ENCODE assay signal across 18 cellular contexts in genomic region chr4:42562016-42562415, GRCh38.
"Had no signal": no experiment of that assay in that cellular context is flagged by ENCODE, and none has a peak within 500 bp of the region (broad histone marks: within the 10 kb centered on the region; RNA-seq: fewer than 3 reads in every experiment).

No MANE protein-coding gene starts in this region.

- H3K4me3 Mint-ChIP-seq: central memory CD8-positive, alpha-beta T cell; nephron progenitor cell; stimulated activated naive B cell treated with anti-CD40 and anti-IgM and Interleukin-4, amounts not matched to agents 10 μg/mL and 1 μg/mL and 100 μg/mL, for 72 hours; type B pancreatic cell had no signal

- H3K4me1 ChIP-seq: right atrium auricular region, sigmoid colon, uterus had no signal

- H3K27me3 ChIP-seq: dorsolateral prefrontal cortex, heart left ventricle, right atrium auricular region, sigmoid colon, uterus had no signal

- H3K9me3 ChIP-seq: heart left ventricle, mucosa of descending colon, right atrium auricular region, sigmoid colon, uterus had no signal

- H3K9me3 Mint-ChIP-seq: central memory CD8-positive, alpha-beta T cell; stimulated activated naive B cell treated with anti-CD40 and anti-IgM and Interleukin-4, amounts not matched to agents 10 μg/mL and 1 μg/mL and 100 μg/mL, for 72 hours had no signal

- H3K27me3 Mint-ChIP-seq: central memory CD8-positive, alpha-beta T cell; stimulated activated naive B cell treated with anti-CD40 and anti-IgM and Interleukin-4, amounts not matched to agents 10 μg/mL and 1 μg/mL and 100 μg/mL, for 72 hours; type B pancreatic cell had no signal

- H3K36me3 ChIP-seq: sigmoid colon, uterus had no signal

- H3K27ac ChIP-seq: dorsolateral prefrontal cortex, heart left ventricle, right atrium auricular region, sigmoid colon, uterus had no signal

- ATAC-seq: left colon; mucosa of descending colon; stimulated activated naive B cell treated with anti-CD40 and anti-IgM and Interleukin-4, amounts not matched to agents 10 μg/mL and 1 μg/mL and 100 μg/mL, for 72 hours had no signal

- H3K4me1 Mint-ChIP-seq: nephron progenitor cell; stimulated activated naive B cell treated with anti-CD40 and anti-IgM and Interleukin-4, amounts not matched to agents 10 μg/mL and 1 μg/mL and 100 μg/mL, for 72 hours had no signal

- H3K4me3 ChIP-seq: dorsolateral prefrontal cortex, heart left ventricle, mucosa of descending colon, right atrium auricular region, sigmoid colon, smooth muscle cell, uterus had no signal

- DNase-seq: cortex of kidney; dorsolateral prefrontal cortex; effector CD8-positive, alpha-beta T cell; foreskin melanocyte; hippocampal formation; left colon; mammary epithelial cell; mucosa of descending colon; nephron progenitor cell; sigmoid colon; stimulated activated CD4-positive, alpha-beta T cell treated with anti-CD3 and anti-CD28 coated beads, Interleukin-2, amount 100 ng/mL, for 48 hours; stimulated activated naive B cell treated with anti-CD40 and anti-IgM and Interleukin-4, amounts not matched to agents 10 μg/mL and 1 μg/mL and 100 μg/mL, for 72 hours; uterus had no signal

- H3K27ac Mint-ChIP-seq: nephron progenitor cell; stimulated activated naive B cell treated with anti-CD40 and anti-IgM and Interleukin-4, amounts not matched to agents 10 μg/mL and 1 μg/mL and 100 μg/mL, for 72 hours; type B pancreatic cell had no signal
